9 cellular contexts compared by ENCODE assay signal in genomic region chr3:52281980-52282801, GRCh38. TPM values are rescaled to one million over a fixed set of nuclear protein-coding genes. Genes with fewer than 3 reads are reported as not detected.
DNase-seq lines count a peak whose midpoint lies in the region; ATAC-seq and TF ChIP-seq lines count a peak whose summit lies in the region.
"Had no signal": no experiment of that assay in that cellular context is flagged by ENCODE, and none has a peak within 500 bp of the region (broad histone marks: within the 10 kb centered on the region; RNA-seq: fewer than 3 reads in every experiment).

No MANE protein-coding gene starts in this region.

- no peaks in the 10 kb centered on the region for H3K27me3 ChIP-seq in Peyer's patch
- no peaks in the 10 kb centered on the region for H3K27me3 ChIP-seq in neutrophil
- H3K27me3 ChIP-seq in foreskin keratinocyte, result no peaks in the 10 kb centered on the region

- no peaks in the 10 kb centered on the region for H3K36me3 ChIP-seq in Peyer's patch
- no peaks in the 10 kb centered on the region for H3K36me3 ChIP-seq in neutrophil

- TF ChIP-seq CTCF in Peyer's patch (IDR thresholded peaks at IDR 0.05) (no peak), neutrophil (IDR thresholded peaks at IDR 0.05) (no peak), foreskin keratinocyte (conservative IDR thresholded peaks at IDR 0.05) (no peak), GM13976 (IDR thresholded peaks at IDR 0.05; ENCODE audit: borderline replicate concordance, control extremely low read depth, extremely low read depth, insufficient read depth, missing control alignments) (no peak)

- peaks cover 0 to 32% (median 9%) of the 10 kb centered on the region in 4 donors for H3K4me1 ChIP-seq in Peyer's patch
- H3K4me1 ChIP-seq in neutrophil (ENCODE audit: control insufficient read depth in 1 of 2, insufficient read depth in 1 of 2, low read depth in 1 of 2, low read length in 1 of 2), result peaks cover 28 to 32% of the 10 kb centered on the region in 2 experiments
- peaks cover 10% of the 10 kb centered on the region for H3K4me1 ChIP-seq in foreskin keratinocyte

- no peak overlapping the region for H3K4me3 ChIP-seq in Peyer's patch
- H3K4me3 ChIP-seq in neutrophil (ENCODE audit: low read depth in 1 of 2, low read length in 1 of 2), result no peak overlapping the region

- ATAC-seq in foreskin keratinocyte, result no peak
- ATAC-seq in activated CD4-positive, CD25-positive, alpha-beta regulatory T cell treated with anti-CD3 and anti-CD28 coated beads, Interleukin-2, amount 50 U/mL, for 24 hours, result no peak
- ATAC-seq in HG02870 (IDR thresholded peaks at IDR 0.05; ENCODE audit: unreplicated experiment), result no peak

- H3K9me3 ChIP-seq in Peyer's patch (no peaks in the 10 kb centered on the region), neutrophil (no peaks in the 10 kb centered on the region)

- H3K27ac ChIP-seq in Peyer's patch (peak overlapping the region; percentile 47 to 72 (median 55)), neutrophil (peak overlapping the region; percentile 18), foreskin keratinocyte (no peak overlapping the region)

- in situ Hi-C loops in GM13976 (cut with MboI; ENCODE audit: low sequenced_read_pairs, unreplicated experiment), result no loop called here

- peak; percentile 29 for DNase-seq in EL
- peak in 2 of 3 donors; percentile 49 to 70 for DNase-seq in Peyer's patch
- peak; percentile 73 for DNase-seq in amniotic epithelial cell (ENCODE audit: low read depth)
- no peak for DNase-seq in foreskin keratinocyte
- DNase-seq in GM13976 (ENCODE audit: low spot score), result no peak
- DNase-seq: NCI-H1105 had no signal

- TF ChIP-seq POLR2A in Peyer's patch (IDR thresholded peaks at IDR 0.05), result no peak

RNA-seq across cellular contexts. Expression of gene WDR82, which starts 3.7 kb away (rescaled TPM):
- total RNA-seq in Peyer's patch (10 to 100 TPM; 29.7 to 44.0 (median 38.3) TPM), foreskin keratinocyte (70.1 and 73.6 TPM in 2 replicates)
- 24.8 and 30.2 TPM in 2 replicates for polyA plus RNA-seq in foreskin keratinocyte

RNA-seq across cellular contexts. Expression of gene GLYCTK, which starts 5.4 kb away (rescaled TPM):
- 100 to 1,000 TPM in 3 of 4 donors, 10 to 100 TPM in 1; 89.1 to 274 (median 224) TPM for total RNA-seq in Peyer's patch
- 7.8 and 8.4 TPM in 2 replicates for total RNA-seq in foreskin keratinocyte
- 9.1 and 9.7 TPM in 2 replicates for polyA plus RNA-seq in foreskin keratinocyte

RNA-seq across cellular contexts. Expression of gene DNAH1, which starts 33.9 kb away (rescaled TPM):
- total RNA-seq in Peyer's patch (100 to 1,000 TPM in 1 of 4 donors, 10 to 100 TPM in 3; 19.3 to 103 (median 64.2) TPM), foreskin keratinocyte (0.37 and 0.53 TPM in 2 replicates)
- 0.07 and 0.12 TPM in 2 replicates for polyA plus RNA-seq in foreskin keratinocyte

RNA-seq across cellular contexts. Expression of gene PPM1M, which starts 36.6 kb away (rescaled TPM):
- total RNA-seq in Peyer's patch, result 10 to 100 TPM in 1 of 4 donors, 1 to 10 TPM in 3; 4.0 to 32.2 (median 6.7) TPM
- total RNA-seq in foreskin keratinocyte, result 9.2 and 9.8 TPM in 2 replicates
- polyA plus RNA-seq in foreskin keratinocyte, result 11.0 and 11.3 TPM in 2 replicates

RNA-seq across cellular contexts. Expression of gene TWF2, which starts 43.2 kb away (rescaled TPM):
- total RNA-seq in Peyer's patch (10 to 100 TPM; 46.2 to 68.8 (median 59.3) TPM), foreskin keratinocyte (96.6 and 107 TPM in 2 replicates)
- polyA plus RNA-seq in foreskin keratinocyte, result 125 and 141 TPM in 2 replicates

Comparison
In these comparisons a context has a peak if more than half of its experiments do, and no peak if none do; other contexts are left out.
1. DNase-seq: peak in EL (single experiment), Peyer's patch (2 of 3) and amniotic epithelial cell (single experiment); none in foreskin keratinocyte (0 of 2) and GM13976 (single experiment).
2. RNA of gene DNAH1, which starts 33.9 kb away (total RNA-seq): 19.3 to 103 TPM in Peyer's patch; 0.37 to 0.53 TPM in foreskin keratinocyte; every median in the first group is over 10 times any median in the second.